In genomic region chr10:75235375-75236177, GRCh38 we compare ENCODE assay signal across 1 cellular context.
TF ChIP-seq lines count a peak whose summit lies in the region.

Gene COMTD1 (minus strand): TSS chr10:75235957. CDS start chr10:75235928, 29 bp downstream.

TF ChIP-seq in K562, 482 proteins besides CTCF, POLR2A, EP300 and RAD21 (continued from another document and continues in another):
- TF ChIP-seq CHD7 (IDR thresholded peaks at IDR 0.05; ENCODE audit: low read depth, low read length) (no peak), KLF1 (tag; IDR thresholded peaks at IDR 0.05) (0 out of 2 replicates have a peak, but pooled peaks have one; percentile 39), SNAPC5 (CRISPR knock-in tag; IDR thresholded peaks at IDR 0.05) (no peak), ZNF23 (CRISPR knock-in tag; IDR thresholded peaks at IDR 0.05) (no peak), CC2D1A (IDR thresholded peaks at IDR 0.05) (peak; percentile 68), PYGO2 (tag; IDR thresholded peaks at IDR 0.05) (no peak), SOX6 (IDR thresholded peaks at IDR 0.05) (peak; percentile 28; the same call in 1 of the 2 replicates), PBX2 (CRISPR knock-in tag; IDR thresholded peaks at IDR 0.05; ENCODE audit: low read depth) (no peak), PBX2 (tag; conservative IDR thresholded peaks at IDR 0.05; ENCODE audit: low read depth) (no peak), ARNT (IDR thresholded peaks at IDR 0.05) (no peak), DLX4 (CRISPR knock-in tag; IDR thresholded peaks at IDR 0.05) (no peak), NR2F6 (CRISPR knock-in tag; IDR thresholded peaks at IDR 0.05) (peak; percentile 65; the same call in 1 of the 2 replicates), FOXA3 (CRISPR knock-in tag; conservative IDR thresholded peaks at IDR 0.05 in 1 of 2, IDR thresholded peaks at IDR 0.05 in 1 of 2) (no peak), NONO (IDR thresholded peaks at IDR 0.05; ENCODE audit: low read depth in 2 of 2, low read length in 1 of 2) (peak in 1 of 2 experiments; percentile 70; a peak in 1 of 4 replicates), RFX5 (IDR thresholded peaks at IDR 0.05; ENCODE audit: low read depth, low read length) (no peak), FOS (IDR thresholded peaks at IDR 0.05; ENCODE audit: extremely low read depth, insufficient read length) (no peak), SAFB2 (IDR thresholded peaks at IDR 0.05; ENCODE audit: borderline replicate concordance, low read depth, low read length, severe bottlenecking) (no peak), CGGBP1 (CRISPR knock-in tag; IDR thresholded peaks at IDR 0.05) (peak; percentile 68; the same call in 1 of the 2 replicates), SETDB1 (IDR thresholded peaks at IDR 0.05; ENCODE audit: low read length) (no peak), RBM17 (IDR thresholded peaks at IDR 0.05; ENCODE audit: borderline replicate concordance, low read depth, low read length) (no peak), CHD1 (IDR thresholded peaks at IDR 0.05; ENCODE audit: low read length) (no peak), BMI1 (IDR thresholded peaks at IDR 0.05; ENCODE audit: low read length) (no peak), NCOA6 (IDR thresholded peaks at IDR 0.05) (no peak), TCF7L2 (IDR thresholded peaks at IDR 0.05; ENCODE audit: low read depth, low read length) (no peak), NFATC3 (IDR thresholded peaks at IDR 0.05) (no peak), ZNF740 (CRISPR knock-in tag; IDR thresholded peaks at IDR 0.05) (no peak), ZNF740 (tag; IDR thresholded peaks at IDR 0.05) (no peak), KDM2B (CRISPR knock-in tag; IDR thresholded peaks at IDR 0.05) (peak; percentile 96), JUNB (CRISPR knock-in tag; conservative IDR thresholded peaks at IDR 0.05) (no peak), BCLAF1 (IDR thresholded peaks at IDR 0.05; ENCODE audit: borderline replicate concordance in 1 of 2, control insufficient read depth in 1 of 2, low read depth in 2 of 2, low read length in 1 of 2) (peak in 1 of 2 experiments; percentile 49; a peak in 1 of 4 replicates), ID3 (CRISPR knock-in tag; IDR thresholded peaks at IDR 0.05) (no peak), ID3 (tag; IDR thresholded peaks at IDR 0.05) (no peak; the same call in 1 of the 2 replicates), FOXO4 (CRISPR knock-in tag; IDR thresholded peaks at IDR 0.05) (no peak), PTTG1 (tag; IDR thresholded peaks at IDR 0.05; ENCODE audit: low read depth) (no peak), POLR2B (IDR thresholded peaks at IDR 0.05; ENCODE audit: low read depth, partially characterized antibody) (no peak), WHSC1 (IDR thresholded peaks at IDR 0.05; ENCODE audit: low read length) (no peak), ZNF395 (CRISPR knock-in tag; IDR thresholded peaks at IDR 0.05) (no peak), L3MBTL2 (IDR thresholded peaks at IDR 0.05) (no peak), EP400 (IDR thresholded peaks at IDR 0.05) (peak; percentile 96)
